In the genomic region with DNA sequence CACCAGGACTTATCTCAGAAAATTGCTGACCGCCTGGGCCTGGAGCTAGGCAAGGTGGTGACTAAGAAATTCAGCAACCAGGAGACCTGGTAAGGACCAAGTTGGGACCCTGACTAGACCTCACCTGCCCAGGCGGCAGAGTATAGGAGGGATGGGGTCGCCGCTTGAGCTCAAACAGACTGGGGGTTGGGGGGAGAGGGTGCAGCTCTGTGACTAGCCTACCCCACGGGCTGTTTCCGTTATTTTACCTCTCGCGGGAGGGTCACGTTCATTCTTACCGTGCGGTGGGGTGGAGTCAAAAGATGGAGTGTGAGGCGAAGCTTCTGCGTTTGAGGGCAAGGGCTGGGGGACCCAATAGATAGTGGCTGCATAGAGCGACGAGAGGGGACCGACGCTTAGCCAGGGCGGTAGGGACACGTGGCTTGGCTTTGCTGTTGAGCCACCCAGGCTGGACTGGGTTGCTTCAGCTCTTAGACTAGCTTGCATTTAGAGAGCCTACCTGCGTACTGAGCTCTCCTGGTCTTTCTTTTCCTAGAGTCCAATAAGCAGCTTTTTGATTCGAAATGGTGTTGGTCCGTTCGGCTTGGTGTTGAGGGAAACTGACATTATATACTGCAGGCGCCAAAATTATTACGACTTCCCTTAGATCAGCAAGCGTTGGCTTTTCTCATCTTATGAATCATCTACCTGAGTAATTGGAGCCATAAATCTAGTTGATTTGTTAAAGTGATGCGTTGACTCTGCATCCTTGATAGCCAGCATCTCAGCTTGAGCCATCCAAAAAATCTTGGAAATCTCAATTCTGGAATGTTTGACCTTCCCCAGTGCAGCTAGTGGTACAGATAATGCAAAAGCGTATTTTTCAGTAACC, we compare ENCODE assay signal across 8 cellular contexts. TPM values are rescaled to one million over a fixed set of nuclear protein-coding genes. Genes with fewer than 3 reads are reported as not detected.
DNase-seq lines count a peak whose midpoint lies in the region; ATAC-seq lines count a peak whose summit lies in the region.

No MANE protein-coding gene starts in this region.

- no peak overlapping the region for H3K27ac ChIP-seq in ectodermal cell (ENCODE audit: insufficient read depth, low read depth, low read length, poor library complexity, severe bottlenecking)
- H3K27ac ChIP-seq in mesendoderm (ENCODE audit: low read depth, low read length): peak overlapping the region; percentile 28

- no peaks in the 10 kb centered on the region for H3K79me1 ChIP-seq in mesendoderm (ENCODE audit: low read length)

- H2BK120ac ChIP-seq in mesendoderm (ENCODE audit: low read depth, low read length): no peak overlapping the region

- peak overlapping the region; percentile 80 for H3K9ac ChIP-seq in mesendoderm (ENCODE audit: low read length)

- peak overlapping the region; percentile 80 for H3K23ac ChIP-seq in mesendoderm (ENCODE audit: low read length)

- H3K27ac Mint-ChIP-seq in activated CD4-positive, alpha-beta T cell treated with anti-CD3 and anti-CD28 coated beads for 36 hours: peak overlapping the region; percentile 93

- H3K27me3 ChIP-seq in ectodermal cell (ENCODE audit: control insufficient read depth, insufficient read depth, low read length, poor library complexity, severe bottlenecking): no peaks in the 10 kb centered on the region
- no peaks in the 10 kb centered on the region for H3K27me3 ChIP-seq in mesendoderm (ENCODE audit: insufficient read depth, low read length, poor library complexity)

- H3K36me3 ChIP-seq in ectodermal cell (ENCODE audit: control insufficient read depth, insufficient read depth, low read length) (no peaks in the 10 kb centered on the region), mesendoderm (ENCODE audit: control insufficient read depth, insufficient read depth, low read length) (no peaks in the 10 kb centered on the region)

- ATAC-seq in HG02759 (IDR thresholded peaks at IDR 0.05; ENCODE audit: unreplicated experiment): peak; percentile 36
- ATAC-seq in activated CD4-positive, alpha-beta T cell treated with anti-CD3 and anti-CD28 coated beads for 36 hours: peak; percentile 55

- peak overlapping the region; percentile 48 for H3K4me2 ChIP-seq in mesendoderm (ENCODE audit: low read length)

- H3K4me1 ChIP-seq in ectodermal cell (ENCODE audit: control insufficient read depth, insufficient read depth, low read length) (no peaks in the 10 kb centered on the region), mesendoderm (ENCODE audit: control insufficient read depth, low read depth, low read length) (no peaks in the 10 kb centered on the region)

- H3K4me3 Mint-ChIP-seq in activated CD4-positive, alpha-beta T cell treated with anti-CD3 and anti-CD28 coated beads for 36 hours: peak overlapping the region; percentile 89

- POLR2A ChIA-PET in activated CD4-positive, alpha-beta T cell treated with anti-CD3 and anti-CD28 coated beads for 36 hours (lab: Charles Lee): interaction anchor here (0.6 to 2.2 kb wide), 11 partner anchors 14 to 462 kb away, joined by 3 to 20 read pairs (median 3); partner anchors contain the start of genes ATG4A, NCBP2L, PSMD10 and TSC22D3

- no peak overlapping the region for H2BK5ac ChIP-seq in mesendoderm (ENCODE audit: low read length)

- DNase-seq in NCI-H2196 (lab: John Stamatoyannopoulos, UW; ENCODE audit: unreplicated experiment) (peak; percentile 5), NCI-H2196 treated with DMSO at 0.1 percent for 48 hours (lab: John Stamatoyannopoulos, UW; ENCODE audit: unreplicated experiment) (no peak), NCI-H1694 treated with DMSO at 0.1 percent for 48 hours (lab: John Stamatoyannopoulos, UW) (peak; percentile 26), mesendoderm (peak; percentile 59)
- peak; percentile 68 for DNase-seq in activated CD4-positive, alpha-beta T cell treated with anti-CD3 and anti-CD28 coated beads for 36 hours
- DNase-seq in stimulated activated CD8-positive, alpha-beta memory T cell treated with anti-CD3 and anti-CD28 coated beads, Interleukin-15, amount 100 ng/mL, for 24 hours (ENCODE audit: low read depth): peak; percentile 5

- no peak overlapping the region for H4K5ac ChIP-seq in mesendoderm (ENCODE audit: low read length)

- no peak overlapping the region for H2AK5ac ChIP-seq in mesendoderm (ENCODE audit: low read length)

- no peaks in the 10 kb centered on the region for H3K9me3 ChIP-seq in ectodermal cell (ENCODE audit: control insufficient read depth, low read length)

- H3K4me3 ChIP-seq in ectodermal cell (ENCODE audit: insufficient read depth, low read depth, low read length) (peak overlapping the region; percentile 68), mesendoderm (ENCODE audit: low read length) (peak overlapping the region; percentile 80)

- no peak overlapping the region for H2BK15ac ChIP-seq in mesendoderm (replicated peaks; ENCODE audit: low read depth)

- H3K36me3 Mint-ChIP-seq in activated CD4-positive, alpha-beta T cell treated with anti-CD3 and anti-CD28 coated beads for 36 hours (ENCODE audit: low read depth): peaks cover 9% of the 10 kb centered on the region

- H3K4me1 Mint-ChIP-seq in activated CD4-positive, alpha-beta T cell treated with anti-CD3 and anti-CD28 coated beads for 36 hours: peaks cover 27% of the 10 kb centered on the region

- CTCF ChIA-PET in activated CD4-positive, alpha-beta T cell treated with anti-CD3 and anti-CD28 coated beads for 36 hours (lab: Charles Lee): interaction anchor here (0.6 to 1.7 kb wide), 9 partner anchors 14 to 264 kb away, joined by 3 to 7 read pairs (median 4); partner anchors contain the start of gene TSC22D3

- 0% methylated on average over 27 to 28 of the region's 28 CpGs for WGBS in ectodermal cell, 2 experiments
- no CpG with 5 or more reads among the region's 28 CpGs for WGBS in mesendoderm (ENCODE audit: extremely low coverage, insufficient coverage, low lambda C conversion rate)

- intact Hi-C loops in activated CD4-positive, alpha-beta T cell treated with anti-CD3 and anti-CD28 coated beads for 36 hours (cut with DNase I, micrococcal nuclease): loop anchor here (1.0 to 10.0 kb wide), 9 partner anchors 25 to 632 kb away; partner anchors contain the start of genes ATG4A (in 1 of the 2), DNAAF6 (in 1 of the 2), NUP62CL (in 1 of the 2) and PSMD10 (in 1 of the 2)

- H3K9me3 Mint-ChIP-seq in activated CD4-positive, alpha-beta T cell treated with anti-CD3 and anti-CD28 coated beads for 36 hours (ENCODE audit: low read depth): no peaks in the 10 kb centered on the region

- peak overlapping the region; percentile 48 for H3K4ac ChIP-seq in mesendoderm (ENCODE audit: low read depth, low read length)

- H4K8ac ChIP-seq in mesendoderm (ENCODE audit: low read depth, low read length): no peak overlapping the region

- peaks cover 26% of the 10 kb centered on the region for H3K79me2 ChIP-seq in mesendoderm (ENCODE audit: control insufficient read depth, insufficient read depth, low read length)

- no peaks in the 10 kb centered on the region for H3K27me3 Mint-ChIP-seq in activated CD4-positive, alpha-beta T cell treated with anti-CD3 and anti-CD28 coated beads for 36 hours

- no peak overlapping the region for H3K18ac ChIP-seq in mesendoderm (ENCODE audit: low read length)

- peak overlapping the region; percentile 81 for H3K56ac ChIP-seq in mesendoderm (ENCODE audit: low read length)

RNA-seq across cellular contexts. Expression of gene PRPS1, which starts 0.6 kb away (rescaled TPM):
- 100 to 1,000 TPM; 112 to 141 TPM for total RNA-seq in activated CD4-positive, alpha-beta T cell treated with anti-CD3 and anti-CD28 coated beads for 36 hours
- 75.6 TPM for polyA plus RNA-seq in ectodermal cell (2013, experiment 1 of 4)
- polyA plus RNA-seq in ectodermal cell (2013, experiment 2 of 4): 72.0 TPM
- 62.4 TPM for polyA plus RNA-seq in ectodermal cell (2013, experiment 3 of 4)
- 66.9 TPM for polyA plus RNA-seq in ectodermal cell (2013, experiment 4 of 4)
- 80.3 TPM for polyA plus RNA-seq in mesendoderm (2013, experiment 1 of 2)
- polyA plus RNA-seq in mesendoderm (2013, experiment 2 of 2): 78.3 TPM
